1 cellular context compared by ENCODE assay signal in genomic region chr1:234610582-234611152, GRCh38.
A peak's percentile ranks its signal among the peaks of the same experiment; 100 is the strongest.
TF ChIP-seq lines count a peak whose summit lies in the region.

No MANE protein-coding gene starts in this region.

TF ChIP-seq in K562, 482 proteins besides CTCF, POLR2A, EP300 and RAD21 (continued from another document and continues in another):
- TF ChIP-seq MGA (IDR thresholded peaks at IDR 0.05) (peak; percentile 80), NFYB (IDR thresholded peaks at IDR 0.05; ENCODE audit: extremely low read depth, insufficient read length) (no peak), MBD2 (IDR thresholded peaks at IDR 0.05; ENCODE audit: borderline replicate concordance, low read depth) (no peak), PBX2 (CRISPR knock-in tag; IDR thresholded peaks at IDR 0.05; ENCODE audit: low read depth) (no peak), PBX2 (tag; conservative IDR thresholded peaks at IDR 0.05; ENCODE audit: low read depth) (no peak), GABPB2 (CRISPR knock-in tag; conservative IDR thresholded peaks at IDR 0.05) (no peak), GTF2B (IDR thresholded peaks at IDR 0.05; ENCODE audit: extremely low read depth, insufficient read length) (no peak), YBX1 (IDR thresholded peaks at IDR 0.05) (no peak), CTBP1 (IDR thresholded peaks at IDR 0.05; ENCODE audit: borderline replicate concordance) (peak; percentile 58; the same call in 1 of the 2 replicates), ZBTB43 (CRISPR knock-in tag; IDR thresholded peaks at IDR 0.05) (no peak), ZNF445 (CRISPR knock-in tag; IDR thresholded peaks at IDR 0.05; ENCODE audit: low read depth) (no peak), UBTF (IDR thresholded peaks at IDR 0.05; ENCODE audit: borderline replicate concordance in 1 of 2, low read depth in 2 of 2, low read length in 2 of 2) (no peak), RBM17 (IDR thresholded peaks at IDR 0.05; ENCODE audit: borderline replicate concordance, low read depth, low read length) (no peak), FOXJ2 (tag; IDR thresholded peaks at IDR 0.05) (peak; percentile 11; the same call in 1 of the 2 replicates), HMGN3 (IDR thresholded peaks at IDR 0.05; ENCODE audit: borderline replicate concordance, extremely low read depth, insufficient read length, low read depth, low read length) (no peak), CHD1 (IDR thresholded peaks at IDR 0.05; ENCODE audit: low read length) (peak; percentile 41), MBD1 (CRISPR knock-in tag; IDR thresholded peaks at IDR 0.05) (peak; percentile 87), TEAD4 (IDR thresholded peaks at IDR 0.05; ENCODE audit: low read length) (no peak), TEAD4 (CRISPR knock-in tag; IDR thresholded peaks at IDR 0.05; ENCODE audit: borderline replicate concordance) (peak; percentile 77; the same call in 1 of the 2 replicates), SMAD4 (CRISPR knock-in tag; conservative IDR thresholded peaks at IDR 0.05) (peak; percentile 28; the same call in 1 of the 2 replicates), SRF (CRISPR knock-in tag; IDR thresholded peaks at IDR 0.05) (no peak), HLTF (IDR thresholded peaks at IDR 0.05) (no peak), RCOR1 (IDR thresholded peaks at IDR 0.05; ENCODE audit: borderline replicate concordance in 1 of 2, low read depth in 2 of 2, low read length in 2 of 2) (no peak), NONO (IDR thresholded peaks at IDR 0.05; ENCODE audit: low read depth in 2 of 2, low read length in 1 of 2) (peak in 1 of 2 experiments; percentile 56; a peak in 3 of 4 replicates), MTA3 (IDR thresholded peaks at IDR 0.05; ENCODE audit: borderline replicate concordance) (peak; percentile 21; the same call in 1 of the 2 replicates), NRF1 (conservative IDR thresholded peaks at IDR 0.05 in 1 of 2, IDR thresholded peaks at IDR 0.05 in 1 of 2) (peak; percentile 83 to 85; a peak in 2 of 4 replicates), TARDBP (IDR thresholded peaks at IDR 0.05) (peak; percentile 60; the same call in 1 of the 2 replicates), E2F6 (IDR thresholded peaks at IDR 0.05; ENCODE audit: borderline replicate concordance in 1 of 2, extremely low read depth in 1 of 2, insufficient read depth in 1 of 2, insufficient read length in 1 of 2, low read depth in 1 of 2, low read length in 1 of 2, poor library complexity in 1 of 2, severe bottlenecking in 1 of 2) (peak; percentile 60 to 71), MEIS2 (IDR thresholded peaks at IDR 0.05; ENCODE audit: partially characterized antibody) (peak; percentile 13), YY1 (IDR thresholded peaks at IDR 0.05; ENCODE audit: borderline replicate concordance in 1 of 3, control insufficient read depth in 1 of 3, extremely low read depth in 1 of 3, insufficient read depth in 3 of 3, insufficient read length in 1 of 3, insufficient replicate concordance in 2 of 3, low read depth in 1 of 3, low read length in 2 of 3) (peak in 1 of 3 experiments; percentile 36), MNT (conservative IDR thresholded peaks at IDR 0.05) (peak; percentile 68 to 70; a peak in 3 of 4 replicates), SP1 (CRISPR knock-in tag; IDR thresholded peaks at IDR 0.05) (no peak), FIP1L1 (IDR thresholded peaks at IDR 0.05; ENCODE audit: low read depth, low read length, poor library complexity, severe bottlenecking) (peak; percentile 19)
